18 cellular contexts compared by ENCODE assay signal in the genomic region with DNA sequence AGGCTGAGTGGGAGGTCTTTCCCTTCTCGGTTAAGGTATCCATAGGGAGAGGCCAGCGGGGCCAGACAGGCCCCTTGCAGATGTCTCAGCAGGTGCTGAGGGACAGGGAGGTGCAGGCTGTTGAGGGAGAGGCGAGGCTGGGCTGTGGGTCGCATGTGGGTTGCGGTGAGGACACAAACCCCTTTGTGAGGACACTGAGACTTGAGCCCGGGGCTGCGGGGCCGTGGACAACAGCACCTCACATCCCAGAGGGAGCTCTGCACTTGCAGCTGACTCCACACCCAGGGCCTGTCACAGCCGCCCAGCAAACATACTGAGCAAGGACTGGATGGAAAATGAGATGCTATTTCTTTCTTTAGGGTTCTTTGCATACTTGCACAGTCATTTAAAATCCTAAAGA.
DNase-seq lines count a peak whose midpoint lies in the region.
"Had no signal": no experiment of that assay in that cellular context is flagged by ENCODE, and none has a peak within 500 bp of the region (broad histone marks: within the 10 kb centered on the region; RNA-seq: fewer than 3 reads in every experiment).

No MANE protein-coding gene starts in this region.

- H3K79me2 ChIP-seq in Karpas-422 (ENCODE audit: low read length): peaks cover 4% of the 10 kb centered on the region; the same call in 1 of the 2 replicates

- H3K4me2 ChIP-seq in Karpas-422 (ENCODE audit: low read depth, low read length, poor library complexity, severe bottlenecking): peak overlapping the region; percentile 20
- H3K4me2 ChIP-seq: BLaER1 treated with 17β-estradiol and CSF1 and Interleukin-3, amounts not matched to agents 10 nM and 100 nM had no signal

- H3K9ac ChIP-seq in Karpas-422 (ENCODE audit: low read length): no peak overlapping the region; the same call in 1 of the 2 replicates
- H3K9ac ChIP-seq: BLaER1 treated with 17β-estradiol and CSF1 and Interleukin-3, amounts not matched to agents 10 nM and 100 nM had no signal

- H3K9me3 ChIP-seq in Karpas-422 (ENCODE audit: low read length): no peaks in the 10 kb centered on the region
- H3K9me3 ChIP-seq: BLaER1 treated with 17β-estradiol and CSF1 and Interleukin-3, amounts not matched to agents 10 nM and 100 nM; SJSA1 had no signal

- peak overlapping the region; percentile 60 for H3K27ac ChIP-seq in Karpas-422 (ENCODE audit: low read length)
- peak overlapping the region; percentile 60 for H3K27ac ChIP-seq in temporal lobe (ENCODE audit: low read depth, low read length)
- H3K27ac ChIP-seq: BLaER1 treated with 17β-estradiol and CSF1 and Interleukin-3, amounts not matched to agents 10 nM and 100 nM; SJSA1 had no signal

- H3K36me3 ChIP-seq in Karpas-422 (ENCODE audit: insufficient read depth, low read length): peaks cover 6% of the 10 kb centered on the region; the same call in 1 of the 2 replicates
- H3K36me3 ChIP-seq: SJSA1 had no signal

- H4K20me1 ChIP-seq in Karpas-422 (ENCODE audit: insufficient read depth, low read depth, low read length): no peaks in the 10 kb centered on the region
- H4K20me1 ChIP-seq: BLaER1 treated with 17β-estradiol and CSF1 and Interleukin-3, amounts not matched to agents 10 nM and 100 nM had no signal

- no peak overlapping the region for H3K4me3 ChIP-seq in Karpas-422 (ENCODE audit: low read length)
- H3K4me3 ChIP-seq: BLaER1 treated with 17β-estradiol and CSF1 and Interleukin-3, amounts not matched to agents 10 nM and 100 nM; SJSA1 had no signal

- peaks cover 49% of the 10 kb centered on the region for H3K4me1 ChIP-seq in Karpas-422 (ENCODE audit: low read length)
- H3K4me1 ChIP-seq: SJSA1 had no signal

- no peaks in the 10 kb centered on the region for H3K9me2 ChIP-seq in Karpas-422 (replicated peaks; ENCODE audit: insufficient read depth, low read length)

- DNase-seq in Karpas-422 (no peak), globus pallidus (ENCODE audit: low spot score) (peak; percentile 43), myocyte (ENCODE audit: low read depth) (peak; percentile 2), NCI-H345 treated with DMSO at 0.1 percent for 48 hours (lab: John Stamatoyannopoulos, UW; ENCODE audit: unreplicated experiment) (no peak), T1000 (lab: John Stamatoyannopoulos, UW) (no peak), NOMO-1 treated with dmso at 0.1 percent for 144 hours (lab: John Stamatoyannopoulos, UW; ENCODE audit: unreplicated experiment) (no peak)
- DNase-seq: CD4-positive, alpha-beta T cell; COR-L47; DMS 273 treated with DMSO at 0.1 percent for 48 hours; NCI-H1092 treated with DMSO at 0.1 percent for 48 hours; NCI-H1436 treated with DMSO at 0.1 percent for 48 hours; NCI-H1930; NCI-H526 treated with DMSO at 0.1 percent for 48 hours; Right ventricle myocardium superior; RPMI8226 had no signal

- no peak overlapping the region for H2AFZ ChIP-seq in Karpas-422 (ENCODE audit: low read length)

- H3K27me3 ChIP-seq in Karpas-422 (ENCODE audit: low read length): no peaks in the 10 kb centered on the region
- H3K27me3 ChIP-seq: BLaER1 treated with 17β-estradiol and CSF1 and Interleukin-3, amounts not matched to agents 10 nM and 100 nM; SJSA1 had no signal

Comparison
In these comparisons a context has a peak if more than half of its experiments do, and no peak if none do; other contexts are left out.
1. DNase-seq: peak in globus pallidus (single experiment) and myocyte (single experiment); none in Karpas-422 (single experiment), NCI-H345 treated with DMSO at 0.1 percent for 48 hours (single experiment), T1000 (single experiment) and NOMO-1 treated with dmso at 0.1 percent for 144 hours (single experiment).